Comparison of ENCODE assay signal across 11 cellular contexts in the genomic region with DNA sequence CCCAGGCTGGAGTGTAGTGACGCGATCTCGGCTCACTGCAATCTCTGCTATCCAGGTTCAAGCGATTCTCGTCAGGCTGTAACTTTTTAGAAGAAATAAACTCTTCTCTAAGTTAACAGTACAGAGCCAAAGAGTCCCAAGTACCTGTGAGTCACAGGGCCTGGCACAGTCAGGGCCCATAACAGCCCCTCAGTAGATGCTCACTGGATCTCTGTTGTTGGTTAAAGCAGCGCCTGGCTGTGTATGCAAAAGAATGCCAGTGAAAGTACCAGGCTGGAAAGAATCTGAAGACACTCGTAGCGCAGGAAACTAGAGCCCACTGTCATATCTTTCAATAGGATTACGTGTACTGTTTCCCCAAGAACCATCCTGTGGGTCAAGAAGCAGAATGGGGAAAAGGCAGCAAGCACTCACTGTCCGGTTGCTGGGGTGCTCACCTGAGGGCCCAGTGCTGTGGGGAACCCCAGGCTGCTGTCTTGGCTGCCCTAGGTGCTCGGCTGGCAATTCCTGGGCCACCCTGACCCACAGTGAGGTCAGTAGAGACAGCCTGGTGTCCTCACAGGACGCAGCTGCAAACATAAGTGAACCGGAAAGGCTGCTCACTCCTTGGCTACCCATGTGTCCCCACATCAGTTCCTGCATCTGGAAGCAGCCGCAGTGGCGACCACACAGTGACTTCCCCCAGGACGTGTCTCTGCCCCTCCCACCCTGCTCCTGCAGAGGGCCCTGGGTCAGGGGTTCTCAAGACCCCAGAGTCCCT. TPM values are rescaled to one million over a fixed set of nuclear protein-coding genes. Genes with fewer than 3 reads are reported as not detected.
DNase-seq lines count a peak whose midpoint lies in the region; ATAC-seq, FAIRE-seq and TF ChIP-seq lines count a peak whose summit lies in the region.
"Had no signal": no experiment of that assay in that cellular context is flagged by ENCODE, and none has a peak within 500 bp of the region (broad histone marks: within the 10 kb centered on the region; RNA-seq: fewer than 3 reads in every experiment).

No MANE protein-coding gene starts in this region.

- H2AFZ ChIP-seq in GM12878 (ENCODE audit: control insufficient read depth, low read depth, low read length): no peak overlapping the region

- WGBS in GM12878 (ENCODE audit: insufficient coverage, insufficient replicate concordance, low lambda C conversion rate, missing lambda C conversion rate): 4% methylated on average over 16 of the region's 16 CpGs

- H3K27ac ChIP-seq in GM12878 (ENCODE audit: control insufficient read depth, insufficient read depth): peak overlapping the region; percentile 99

- H3K36me3 Mint-ChIP-seq in activated T-cell treated with anti-CD3 and anti-CD28 coated beads, Interleukin-2, amount 50 U/mL, for 4 hours (ENCODE audit: insufficient read depth): peaks cover 9% of the 10 kb centered on the region

- no peak overlapping the region for H3K27ac Mint-ChIP-seq in stimulated activated naive CD8-positive, alpha-beta T cell treated with anti-CD3 and anti-CD28 coated beads, Interleukin-15, amount 100 ng/mL, for 72 hours

- no peak for FAIRE-seq in GM12878 (lab: Jason Lieb, UNC)

- H3K27me3 ChIP-seq in GM12878 (replicated peaks in 1 of 2; ENCODE audit: control insufficient read depth in 2 of 2, insufficient read depth in 2 of 2, low read length in 1 of 2): no peaks in the 10 kb centered on the region

- peak overlapping the region; percentile 98 for H3K4me2 ChIP-seq in GM12878 (ENCODE audit: control insufficient read depth, insufficient read depth)

- H3K9ac ChIP-seq in GM12878 (ENCODE audit: control insufficient read depth, insufficient read depth, low read length): peak overlapping the region; percentile 97; the same call in 1 of the 2 replicates

- POLR2A ChIA-PET in GM12878 (lab: Charles Lee): interaction anchor here (2.3 kb wide), 1 partner anchor 22 kb away, joined by 6 read pairs; no protein-coding TSS in a partner anchor

- peak overlapping the region; percentile 98 for H3K4me3 Mint-ChIP-seq in activated T-cell treated with anti-CD3 and anti-CD28 coated beads, Interleukin-2, amount 50 U/mL, for 4 hours
- peak overlapping the region; percentile 99 for H3K4me3 Mint-ChIP-seq in stimulated activated naive CD8-positive, alpha-beta T cell treated with anti-CD3 and anti-CD28 coated beads, Interleukin-15, amount 100 ng/mL, for 72 hours

- SMC1A ChIA-PET in GM12878 (lab: Charles Lee; ENCODE audit: uncharacterized antibody, unreplicated experiment): interaction anchor here (1.0 to 1.2 kb wide), 2 partner anchors 7 to 22 kb away, joined by 3 read pairs; no protein-coding TSS in a partner anchor

- peaks cover 33% of the 10 kb centered on the region for H3K4me1 ChIP-seq in GM12878 (ENCODE audit: control insufficient read depth, insufficient read depth, low read length)

- CTCF ChIA-PET in GM12878 (lab: Yijun Ruan, JAX): interaction anchor here (1.4 to 16.2 kb wide), 2 partner anchors 8 to 22 kb away, joined by 6 to 258 read pairs; no protein-coding TSS in a partner anchor

- TF ChIP-seq EP300 in GM12878 (IDR thresholded peaks at IDR 0.05; ENCODE audit: borderline replicate concordance in 1 of 2, control insufficient read depth in 1 of 2, low read depth in 2 of 2, low read length in 2 of 2): no peak

- peaks cover 4% of the 10 kb centered on the region for H4K20me1 ChIP-seq in GM12878 (ENCODE audit: control insufficient read depth, insufficient read depth)

- ATAC-seq in activated T-cell treated with anti-CD3 and anti-CD28 coated beads, Interleukin-2, amount 50 U/mL, for 4 hours: no peak
- peak; percentile 40 for ATAC-seq in GM12878
- no peak for ATAC-seq in stimulated activated naive CD8-positive, alpha-beta T cell treated with anti-CD3 and anti-CD28 coated beads, Interleukin-15, amount 100 ng/mL, for 72 hours
- no peak for ATAC-seq in HG03571 (IDR thresholded peaks at IDR 0.05; ENCODE audit: unreplicated experiment)

- RAD21 ChIA-PET in GM12878 (lab: Charles Lee; ENCODE audit: unreplicated experiment): interaction anchor here (1.0 to 2.5 kb wide), 2 partner anchors 8 to 22 kb away, joined by 3 to 14 read pairs; no protein-coding TSS in a partner anchor

- peak overlapping the region; percentile 98 for H3K4me3 ChIP-seq in GM12878
- H3K4me3 ChIP-seq: lung had no signal

- in situ Hi-C loops in GM12878 (cut with MboI): no loop called here

- intact Hi-C loops in GM12878 (cut with micrococcal nuclease; ENCODE audit: unreplicated experiment): no loop called here

- no peaks in the 10 kb centered on the region for H3K9me3 ChIP-seq in GM12878 (replicated peaks; ENCODE audit: control insufficient read depth, insufficient read depth, low read length)

- TF ChIP-seq POLR2A in GM12878 (IDR thresholded peaks at IDR 0.05; ENCODE audit: low read depth, low read length): no peak

- H3K4me1 Mint-ChIP-seq in activated T-cell treated with anti-CD3 and anti-CD28 coated beads, Interleukin-2, amount 50 U/mL, for 4 hours (ENCODE audit: low read depth): peaks cover 49% of the 10 kb centered on the region
- peaks cover 85% of the 10 kb centered on the region for H3K4me1 Mint-ChIP-seq in stimulated activated naive CD8-positive, alpha-beta T cell treated with anti-CD3 and anti-CD28 coated beads, Interleukin-15, amount 100 ng/mL, for 72 hours

- BruUV-seq in GM12878 (replicated peaks; lab: Mats Ljungman, UMichigan): no TSS peak

- H3K27me3 Mint-ChIP-seq in activated T-cell treated with anti-CD3 and anti-CD28 coated beads, Interleukin-2, amount 50 U/mL, for 4 hours (ENCODE audit: low read depth): no peaks in the 10 kb centered on the region
- H3K27me3 Mint-ChIP-seq in stimulated activated naive CD8-positive, alpha-beta T cell treated with anti-CD3 and anti-CD28 coated beads, Interleukin-15, amount 100 ng/mL, for 72 hours: no peaks in the 10 kb centered on the region

- peaks cover 71% of the 10 kb centered on the region for H3K79me2 ChIP-seq in GM12878 (ENCODE audit: control insufficient read depth, insufficient read depth, low read length)

- no peaks in the 10 kb centered on the region for H3K9me3 Mint-ChIP-seq in activated T-cell treated with anti-CD3 and anti-CD28 coated beads, Interleukin-2, amount 50 U/mL, for 4 hours
- H3K9me3 Mint-ChIP-seq in stimulated activated naive CD8-positive, alpha-beta T cell treated with anti-CD3 and anti-CD28 coated beads, Interleukin-15, amount 100 ng/mL, for 72 hours: no peaks in the 10 kb centered on the region

- no peak for DNase-seq in activated T-cell treated with anti-CD3 and anti-CD28 coated beads, Interleukin-2, amount 50 U/mL, for 4 hours
- DNase-seq in activated T-cell treated with anti-CD3 and anti-CD28 coated beads, Interleukin-2, amount 50 U/mL, for 1 hour: no peak
- DNase-seq in NOMO-1 treated with DMSO at 0.1 percent for 48 hours (lab: John Stamatoyannopoulos, UW; ENCODE audit: unreplicated experiment) (peak; percentile 33), GM12878 (ENCODE audit: low read depth, low spot score) (no peak), NCI-H446 treated with DMSO at 0.1 percent for 48 hours (lab: John Stamatoyannopoulos, UW) (no peak)
- no peak for DNase-seq in stimulated activated naive CD8-positive, alpha-beta T cell treated with anti-CD3 and anti-CD28 coated beads, Interleukin-15, amount 100 ng/mL, for 72 hours
- no peak for DNase-seq in activated CD8-positive, alpha-beta memory T cell treated with anti-CD3 and anti-CD28 coated beads, Interleukin-2, amount 50 U/mL, for 4 hours
- DNase-seq: NCI-H2171 treated with DMSO at 0.1 percent for 48 hours; stimulated activated CD4-positive, alpha-beta T cell treated with anti-CD3 and anti-CD28 coated beads, Interleukin-2, amount 100 ng/mL, for 24 hours had no signal

- TF ChIP-seq CTCF in GM12878 (IDR thresholded peaks at IDR 0.05 in 2 of 3, conservative IDR thresholded peaks at IDR 0.05 in 1 of 3; ENCODE audit: control insufficient read depth in 2 of 3, extremely low read depth in 1 of 3, insufficient read depth in 1 of 3, low read depth in 3 of 3, low read length in 3 of 3): no peak

- TF ChIP-seq RAD21 in GM12878 (IDR thresholded peaks at IDR 0.05; ENCODE audit: insufficient read depth, low read depth, low read length): no peak

- H3K36me3 ChIP-seq in GM12878 (ENCODE audit: control insufficient read depth in 2 of 2, insufficient read depth in 2 of 2, low read length in 1 of 2): peaks cover 4 to 7% of the 10 kb centered on the region in 2 experiments

RNA-seq across cellular contexts. Expression of gene SLBP, which starts 3.1 kb away (rescaled TPM):
- 100 to 1,000 TPM; 131 to 171 (median 147) TPM for total RNA-seq in activated T-cell treated with anti-CD3 and anti-CD28 coated beads, Interleukin-2, amount 50 U/mL, for 4 hours
- total RNA-seq in GM12878 (2013; cell fraction: nucleolus; rRNA removed): 19.4 and 19.5 TPM in 2 replicates
- total RNA-seq in GM12878 (2014; rRNA removed) (185 and 205 TPM in 2 replicates), GM12878 (2014; rRNA removed; fragmentation: Illumina TruSeq; extraction: Trizol) (138 and 147 TPM in 2 replicates), GM12878 (2021) (111 and 114 TPM in 2 replicates)
- 68.6 TPM for polyA plus RNA-seq in GM12878 (2011; ENCODE audit: low read depth)
- polyA plus RNA-seq in GM12878 (2011; rRNA removed) (168 and 247 TPM in 2 replicates), GM12878 (2014; fragmentation: Illumina TruSeq; extraction: Trizol) (206 and 227 TPM in 2 replicates), GM12878 (2014; fragmentation: Nextera tagmentation; extraction: Ambion mirVana) (100 to 1,000 TPM in 1 of 2 experiments, 10 to 100 TPM in 1; 94.4 to 101 TPM), GM12878 (2014; rRNA removed) (142 and 148 TPM in 2 replicates), GM12878 (2016; fragmentation: Nextera tagmentation; extraction: Ambion mirVana) (100 to 1,000 TPM; 277 to 278 TPM)
- 91.0 and 98.4 TPM in 2 replicates for polyA plus RNA-seq in GM12878 (2011; cell fraction: cytosol; rRNA removed)
- polyA plus RNA-seq in GM12878 (2011; cell fraction: nucleus; rRNA removed): 60.3 and 79.5 TPM in 2 replicates
- 69.3 and 70.1 TPM in 2 replicates for polyA plus RNA-seq in GM12878 (2012)
- polyA minus RNA-seq in GM12878 (2011; rRNA and poly(A)+ RNA removed): 64.3 and 65.5 TPM in 2 replicates
- 42.9 and 43.9 TPM in 2 replicates for polyA minus RNA-seq in GM12878 (2011; cell fraction: cytosol; rRNA and poly(A)+ RNA removed)
- 13.2 and 26.1 TPM in 2 replicates for polyA minus RNA-seq in GM12878 (2011; cell fraction: nucleus; rRNA and poly(A)+ RNA removed)

RNA-seq across cellular contexts. Expression of gene TMEM129, which starts 5.9 kb away (rescaled TPM):
- 10 to 100 TPM; 17.4 to 21.8 (median 17.6) TPM for total RNA-seq in activated T-cell treated with anti-CD3 and anti-CD28 coated beads, Interleukin-2, amount 50 U/mL, for 4 hours
- 20.1 and 24.9 TPM in 2 replicates for total RNA-seq in GM12878 (2013; cell fraction: nucleolus; rRNA removed)
- total RNA-seq in GM12878 (2014; rRNA removed) (18.4 and 20.9 TPM in 2 replicates), GM12878 (2014; rRNA removed; fragmentation: Illumina TruSeq; extraction: Trizol) (7.7 and 9.0 TPM in 2 replicates), GM12878 (2021) (19.3 and 20.4 TPM in 2 replicates)
- 3.5 TPM for polyA plus RNA-seq in GM12878 (2011; ENCODE audit: low read depth)
- polyA plus RNA-seq in GM12878 (2011; rRNA removed) (4.0 and 8.6 TPM in 2 replicates), GM12878 (2014; fragmentation: Illumina TruSeq; extraction: Trizol) (2.1 and 7.2 TPM in 2 replicates), GM12878 (2014; fragmentation: Nextera tagmentation; extraction: Ambion mirVana) (under 1 TPM; 0.19 to 0.46 TPM), GM12878 (2014; rRNA removed) (24.9 and 25.1 TPM in 2 replicates), GM12878 (2016; fragmentation: Nextera tagmentation; extraction: Ambion mirVana) (10 to 100 TPM; 17.3 to 23.2 TPM)
- 15.0 and 28.3 TPM in 2 replicates for polyA plus RNA-seq in GM12878 (2011; cell fraction: cytosol; rRNA removed)
- 37.7 and 44.3 TPM in 2 replicates for polyA plus RNA-seq in GM12878 (2011; cell fraction: nucleus; rRNA removed)
- polyA plus RNA-seq in GM12878 (2012): 10.2 and 12.3 TPM in 2 replicates
- polyA minus RNA-seq in GM12878 (2011; rRNA and poly(A)+ RNA removed): 6.2 and 15.6 TPM in 2 replicates
- polyA minus RNA-seq in GM12878 (2011; cell fraction: cytosol; rRNA and poly(A)+ RNA removed): 6.4 and 6.9 TPM in 2 replicates
- 7.4 and 9.1 TPM in 2 replicates for polyA minus RNA-seq in GM12878 (2011; cell fraction: nucleus; rRNA and poly(A)+ RNA removed)

RNA-seq across cellular contexts. Expression of gene TACC3, which starts 6.1 kb away (rescaled TPM):
- total RNA-seq in activated T-cell treated with anti-CD3 and anti-CD28 coated beads, Interleukin-2, amount 50 U/mL, for 4 hours: 10 to 100 TPM; 53.1 to 75.0 (median 69.3) TPM
- total RNA-seq in GM12878 (2013; cell fraction: nucleolus; rRNA removed): 45.6 and 47.9 TPM in 2 replicates
- total RNA-seq in GM12878 (2014; rRNA removed) (48.1 and 66.7 TPM in 2 replicates), GM12878 (2014; rRNA removed; fragmentation: Illumina TruSeq; extraction: Trizol) (44.5 and 48.6 TPM in 2 replicates), GM12878 (2021) (120 and 121 TPM in 2 replicates)
- polyA plus RNA-seq in GM12878 (2011; ENCODE audit: low read depth): 26.4 TPM
- polyA plus RNA-seq in GM12878 (2011; rRNA removed) (29.0 and 39.7 TPM in 2 replicates), GM12878 (2014; fragmentation: Illumina TruSeq; extraction: Trizol) (77.1 and 99.7 TPM in 2 replicates), GM12878 (2014; fragmentation: Nextera tagmentation; extraction: Ambion mirVana) (1 to 10 TPM; 2.8 to 8.1 TPM), GM12878 (2014; rRNA removed) (79.9 and 99.2 TPM in 2 replicates), GM12878 (2016; fragmentation: Nextera tagmentation; extraction: Ambion mirVana) (100 to 1,000 TPM; 103 to 115 TPM)
- polyA plus RNA-seq in GM12878 (2011; cell fraction: cytosol; rRNA removed): 48.5 and 50.4 TPM in 2 replicates
- 145 and 206 TPM in 2 replicates for polyA plus RNA-seq in GM12878 (2011; cell fraction: nucleus; rRNA removed)
- 58.5 and 64.0 TPM in 2 replicates for polyA plus RNA-seq in GM12878 (2012)
- 10.1 and 26.4 TPM in 2 replicates for polyA minus RNA-seq in GM12878 (2011; rRNA and poly(A)+ RNA removed)
- 17.0 and 25.1 TPM in 2 replicates for polyA minus RNA-seq in GM12878 (2011; cell fraction: cytosol; rRNA and poly(A)+ RNA removed)
- 17.8 and 34.8 TPM in 2 replicates for polyA minus RNA-seq in GM12878 (2011; cell fraction: nucleus; rRNA and poly(A)+ RNA removed)

RNA-seq across cellular contexts. Expression of gene FAM53A, which starts 31.1 kb away (rescaled TPM):
- 1 to 10 TPM; 1.3 to 4.0 (median 1.6) TPM for total RNA-seq in activated T-cell treated with anti-CD3 and anti-CD28 coated beads, Interleukin-2, amount 50 U/mL, for 4 hours
- total RNA-seq in GM12878 (2013; cell fraction: nucleolus; rRNA removed): 1.7 and 1.9 TPM in 2 replicates
- total RNA-seq in GM12878 (2014; rRNA removed): 0.40 and 1.4 TPM in 2 replicates
- total RNA-seq in GM12878 (2014; rRNA removed; fragmentation: Illumina TruSeq; extraction: Trizol): 0.32 and 0.40 TPM in 2 replicates
- 0.77 and 0.87 TPM in 2 replicates for total RNA-seq in GM12878 (2021)
- polyA plus RNA-seq in GM12878 (2011; ENCODE audit: low read depth): not detected
- 0.30 and 0.37 TPM in 2 replicates for polyA plus RNA-seq in GM12878 (2011; rRNA removed)
- 0.54 and 0.64 TPM in 2 replicates for polyA plus RNA-seq in GM12878 (2011; cell fraction: cytosol; rRNA removed)
- 0.88 and 1.4 TPM in 2 replicates for polyA plus RNA-seq in GM12878 (2011; cell fraction: nucleus; rRNA removed)
- 0.66 and 1.7 TPM in 2 replicates for polyA plus RNA-seq in GM12878 (2012)
- 0.09 TPM in 1 of 2 replicates, not detected in the other for polyA plus RNA-seq in GM12878 (2014; fragmentation: Illumina TruSeq; extraction: Trizol)
- under 1 TPM in 1 of 2 experiments, not detected in 1; 0.02 TPM for polyA plus RNA-seq in GM12878 (2014; fragmentation: Nextera tagmentation; extraction: Ambion mirVana)
- polyA plus RNA-seq in GM12878 (2014; rRNA removed): 0.44 and 1.3 TPM in 2 replicates
- polyA plus RNA-seq in GM12878 (2016; fragmentation: Nextera tagmentation; extraction: Ambion mirVana): under 1 TPM in 1 of 2 experiments, not detected in 1; 0.32 TPM
- 0.44 and 0.77 TPM in 2 replicates for polyA minus RNA-seq in GM12878 (2011; rRNA and poly(A)+ RNA removed)
- not detected in 2 replicates for polyA minus RNA-seq in GM12878 (2011; cell fraction: cytosol; rRNA and poly(A)+ RNA removed)
- polyA minus RNA-seq in GM12878 (2011; cell fraction: nucleus; rRNA and poly(A)+ RNA removed): 0.60 and 0.86 TPM in 2 replicates
